In genomic region chr1:158285756-158286241, GRCh38 we compare ENCODE assay signal across 10 cellular contexts. TPM values are rescaled to one million over a fixed set of nuclear protein-coding genes. Genes with fewer than 3 reads are reported as not detected.
DNase-seq lines count a peak whose midpoint lies in the region; ATAC-seq, FAIRE-seq and TF ChIP-seq lines count a peak whose summit lies in the region.
"Had no signal": no experiment of that assay in that cellular context is flagged by ENCODE, and none has a peak within 500 bp of the region (broad histone marks: within the 10 kb centered on the region; RNA-seq: fewer than 3 reads in every experiment).

No MANE protein-coding gene starts in this region.

- CTCF ChIA-PET in activated CD8-positive, alpha-beta memory T cell treated with anti-CD3 and anti-CD28 coated beads, Interleukin-2, amount 10 ng/mL, durations not matched to agents 7 days and 5 days (lab: Charles Lee) = no interaction called here
- CTCF ChIA-PET in endothelial cell of umbilical vein (lab: Charles Lee) = no interaction called here

- no peaks in the 10 kb centered on the region for H3K9me1 ChIP-seq in endothelial cell of umbilical vein (replicated peaks; ENCODE audit: control insufficient read depth, extremely low read depth, insufficient read depth, low read length)

- no peak overlapping the region for H3K56ac ChIP-seq in H9 (ENCODE audit: insufficient read length, low read depth, low read length)

- H2BK20ac ChIP-seq in H9 (ENCODE audit: low read depth, low read length, poor library complexity, severe bottlenecking) = no peak overlapping the region

- no peak overlapping the region for H2BK12ac ChIP-seq in H9 (ENCODE audit: insufficient read length, low read depth, low read length)

- peaks cover 17% of the 10 kb centered on the region for H3K27me3 Mint-ChIP-seq in activated CD8-positive, alpha-beta memory T cell treated with anti-CD3 and anti-CD28 coated beads, Interleukin-2, amount 10 ng/mL, durations not matched to agents 7 days and 5 days
- no peaks in the 10 kb centered on the region for H3K27me3 Mint-ChIP-seq in stimulated activated memory B cell treated with anti-CD40 and anti-IgM and Interleukin-4, amounts not matched to agents 10 μg/mL and 1 μg/mL and 100 μg/mL, for 72 hours
- H3K27me3 Mint-ChIP-seq in H9 (ENCODE audit: low read depth) = no peaks in the 10 kb centered on the region; the same call in 1 of the 2 replicates

- H3T11ph ChIP-seq in H9 (ENCODE audit: low read length) = no peak overlapping the region

- H3K36me3 Mint-ChIP-seq in activated CD8-positive, alpha-beta memory T cell treated with anti-CD3 and anti-CD28 coated beads, Interleukin-2, amount 10 ng/mL, durations not matched to agents 7 days and 5 days = no peaks in the 10 kb centered on the region
- H3K36me3 Mint-ChIP-seq in stimulated activated memory B cell treated with anti-CD40 and anti-IgM and Interleukin-4, amounts not matched to agents 10 μg/mL and 1 μg/mL and 100 μg/mL, for 72 hours = peaks cover 16% of the 10 kb centered on the region
- H3K36me3 Mint-ChIP-seq in H9 (ENCODE audit: insufficient read depth in 1 of 3, low read depth in 3 of 3) = peaks cover 3 to 17% (median 3%) of the 10 kb centered on the region in 3 experiments; a peak in 6 of 7 replicates

- H3K23me2 ChIP-seq in H9 (ENCODE audit: insufficient read length, low read depth, low read length, poor library complexity, severe bottlenecking) = no peaks in the 10 kb centered on the region

- no peak overlapping the region for H3K4me3 Mint-ChIP-seq in activated CD8-positive, alpha-beta memory T cell treated with anti-CD3 and anti-CD28 coated beads, Interleukin-2, amount 10 ng/mL, durations not matched to agents 7 days and 5 days
- H3K4me3 Mint-ChIP-seq in stimulated activated memory B cell treated with anti-CD40 and anti-IgM and Interleukin-4, amounts not matched to agents 10 μg/mL and 1 μg/mL and 100 μg/mL, for 72 hours = peak overlapping the region; percentile 61
- no peak overlapping the region for H3K4me3 Mint-ChIP-seq in H9

- no peak overlapping the region for H2BK15ac ChIP-seq in H9 (ENCODE audit: low read depth, low read length)

- H3K79me2 ChIP-seq in endothelial cell of umbilical vein (ENCODE audit: control insufficient read depth, insufficient read depth, low read length) = no peaks in the 10 kb centered on the region
- H3K79me2 ChIP-seq in H9 (ENCODE audit: insufficient read depth, low read length) = no peaks in the 10 kb centered on the region

- no peaks in the 10 kb centered on the region for H3K36me3 ChIP-seq in endothelial cell of umbilical vein (ENCODE audit: control insufficient read depth in 2 of 2, extremely low read depth in 1 of 2, insufficient read depth in 2 of 2, low read length in 2 of 2)

- H3K9ac ChIP-seq in endothelial cell of umbilical vein (replicated peaks; ENCODE audit: extremely low read depth, insufficient read depth, low read length) = no peak overlapping the region
- H3K9ac ChIP-seq in H9 (ENCODE audit: extremely low read depth, insufficient read length, low read length) = no peak overlapping the region

- H3K9me3 ChIP-seq in endothelial cell of umbilical vein (replicated peaks; ENCODE audit: control insufficient read depth, insufficient read depth, low read length) (no peaks in the 10 kb centered on the region), H9 (ENCODE audit: control insufficient read depth, low read depth, low read length) (no peaks in the 10 kb centered on the region)

- H2AFZ ChIP-seq in endothelial cell of umbilical vein (ENCODE audit: low read depth, low read length) (no peak overlapping the region), H9 (ENCODE audit: low read length) (no peak overlapping the region)

- H3K23ac ChIP-seq in H9 (ENCODE audit: insufficient read length, low read depth, low read length) = no peak overlapping the region

- H3K9me3 Mint-ChIP-seq in activated CD8-positive, alpha-beta memory T cell treated with anti-CD3 and anti-CD28 coated beads, Interleukin-2, amount 10 ng/mL, durations not matched to agents 7 days and 5 days (ENCODE audit: low read depth) = no peaks in the 10 kb centered on the region
- H3K9me3 Mint-ChIP-seq in stimulated activated memory B cell treated with anti-CD40 and anti-IgM and Interleukin-4, amounts not matched to agents 10 μg/mL and 1 μg/mL and 100 μg/mL, for 72 hours = peaks cover 7% of the 10 kb centered on the region
- peaks cover 14 to 18% of the 10 kb centered on the region in 2 experiments for H3K9me3 Mint-ChIP-seq in H9

- no peak for FAIRE-seq in endothelial cell of umbilical vein (lab: Jason Lieb, UNC)

- H3K27me3 ChIP-seq in endothelial cell of umbilical vein (ENCODE audit: control insufficient read depth in 2 of 2, insufficient read depth in 2 of 2, low read length in 2 of 2) = no peaks in the 10 kb centered on the region
- no peaks in the 10 kb centered on the region for H3K27me3 ChIP-seq in H9 (ENCODE audit: insufficient read depth, low read length)

- DNase-seq in activated CD8-positive, alpha-beta memory T cell treated with anti-CD3 and anti-CD28 coated beads, Interleukin-2, amount 10 ng/mL, durations not matched to agents 7 days and 5 days = no peak
- no peak for DNase-seq in activated CD8-positive, alpha-beta memory T cell treated with anti-CD3 and anti-CD28 coated beads, Interleukin-2, amount 50 U/mL, for 48 hours
- DNase-seq in NAMALWA (ENCODE audit: low spot score) = peak; percentile 90
- peak; percentile 2 for DNase-seq in endothelial cell of umbilical vein (ENCODE audit: low read depth, low spot score)
- no peak for DNase-seq in NCI-H1092 (lab: John Stamatoyannopoulos, UW)
- DNase-seq in H9 = no peak

- no peak overlapping the region for H4K5ac ChIP-seq in H9 (ENCODE audit: insufficient read length, low read depth, low read length)

- no peak overlapping the region for H3K14ac ChIP-seq in H9 (ENCODE audit: insufficient read depth, low read length)

- H3K27ac ChIP-seq in endothelial cell of umbilical vein (ENCODE audit: insufficient read depth, low read depth, low read length) (no peak overlapping the region), H9 (ENCODE audit: insufficient read length, low read depth, low read length) (no peak overlapping the region)

- intact Hi-C loops in endothelial cell of umbilical vein (cut with micrococcal nuclease) = no loop called here

- no peak overlapping the region for H4K8ac ChIP-seq in H9 (replicated peaks; ENCODE audit: insufficient read length, low read depth, low read length)

- H3K27ac Mint-ChIP-seq in activated CD8-positive, alpha-beta memory T cell treated with anti-CD3 and anti-CD28 coated beads, Interleukin-2, amount 10 ng/mL, durations not matched to agents 7 days and 5 days = peak overlapping the region; percentile 27
- peak overlapping the region; percentile 72 for H3K27ac Mint-ChIP-seq in stimulated activated memory B cell treated with anti-CD40 and anti-IgM and Interleukin-4, amounts not matched to agents 10 μg/mL and 1 μg/mL and 100 μg/mL, for 72 hours
- no peak overlapping the region for H3K27ac Mint-ChIP-seq in H9

- no peak overlapping the region for H3K4me3 ChIP-seq in endothelial cell of umbilical vein (replicated peaks in 1 of 3; ENCODE audit: insufficient read depth in 1 of 3, low read depth in 1 of 3, low read length in 3 of 3)

- no CpG with 5 or more reads among the region's 7 CpGs for WGBS in H9 (ENCODE audit: extremely low coverage, insufficient read length, low lambda C conversion rate)

- H3K79me1 ChIP-seq in H9 (ENCODE audit: insufficient read depth, low read depth, low read length, poor library complexity, severe bottlenecking) = no peaks in the 10 kb centered on the region

- no peak overlapping the region for H2AK5ac ChIP-seq in H9 (ENCODE audit: insufficient read length, low read length)

- dilution Hi-C loops in endothelial cell of umbilical vein (cut with MboI; ENCODE audit: extremely low pct_ligation_motif_present, low sequenced_read_pairs) = no loop called here

- H3K4ac ChIP-seq in H9 (ENCODE audit: low read depth, low read length) = no peak overlapping the region

- no peak overlapping the region for H3K4me2 ChIP-seq in endothelial cell of umbilical vein (ENCODE audit: insufficient read depth, low read length)
- H3K4me2 ChIP-seq in H9 (ENCODE audit: insufficient read depth, insufficient read length, low read length) = no peak overlapping the region

- no peak overlapping the region for H3K18ac ChIP-seq in H9 (ENCODE audit: insufficient read length, low read depth, low read length)

- peak; percentile 33 for ATAC-seq in activated CD8-positive, alpha-beta memory T cell treated with anti-CD3 and anti-CD28 coated beads, Interleukin-2, amount 10 ng/mL, durations not matched to agents 7 days and 5 days
- peak; percentile 66 for ATAC-seq in HG02642 (IDR thresholded peaks at IDR 0.05; ENCODE audit: poor library complexity, unreplicated experiment)
- peak; percentile 88 for ATAC-seq in stimulated activated memory B cell treated with anti-CD40 and anti-IgM and Interleukin-4, amounts not matched to agents 10 μg/mL and 1 μg/mL and 100 μg/mL, for 72 hours

- H4K20me1 ChIP-seq in endothelial cell of umbilical vein (replicated peaks; ENCODE audit: control insufficient read depth, extremely low read depth, insufficient read depth, low read length) (no peaks in the 10 kb centered on the region), H9 (ENCODE audit: control insufficient read depth, insufficient read depth, insufficient read length) (no peaks in the 10 kb centered on the region)

- H3K4me1 Mint-ChIP-seq in activated CD8-positive, alpha-beta memory T cell treated with anti-CD3 and anti-CD28 coated beads, Interleukin-2, amount 10 ng/mL, durations not matched to agents 7 days and 5 days = peaks cover 14% of the 10 kb centered on the region
- peaks cover 52% of the 10 kb centered on the region for H3K4me1 Mint-ChIP-seq in stimulated activated memory B cell treated with anti-CD40 and anti-IgM and Interleukin-4, amounts not matched to agents 10 μg/mL and 1 μg/mL and 100 μg/mL, for 72 hours
- peaks cover 5 to 6% of the 10 kb centered on the region in 2 experiments; a peak in 3 of 4 replicates for H3K4me1 Mint-ChIP-seq in H9

- POLR2A ChIA-PET in endothelial cell of umbilical vein (lab: Charles Lee) = no interaction called here

- H3K4me1 ChIP-seq in endothelial cell of umbilical vein (ENCODE audit: control insufficient read depth, extremely low read depth, insufficient read depth, low read length) = no peaks in the 10 kb centered on the region
- H3K4me1 ChIP-seq in H9 (ENCODE audit: insufficient read depth, low read length) = no peaks in the 10 kb centered on the region

- H2BK120ac ChIP-seq in H9 (ENCODE audit: low read depth, low read length, poor library complexity, severe bottlenecking) = no peak overlapping the region

- TF ChIP-seq CTCF in endothelial cell of umbilical vein (IDR thresholded peaks at IDR 0.05; ENCODE audit: extremely low read depth in 1 of 2, insufficient read depth in 1 of 2, low read depth in 1 of 2, low read length in 2 of 2) (no peak), H9 (conservative IDR thresholded peaks at IDR 0.05) (no peak)

- no TSS peak for BruUV-seq in endothelial cell of umbilical vein (replicated peaks; lab: Mats Ljungman, UMichigan)

- no peak overlapping the region for H4K91ac ChIP-seq in H9 (ENCODE audit: insufficient read length, low read depth, low read length)

- H2BK5ac ChIP-seq in H9 (ENCODE audit: insufficient read length, low read length) = no peak overlapping the region

- TF ChIP-seq POLR2A in endothelial cell of umbilical vein (IDR thresholded peaks at IDR 0.05; ENCODE audit: low read depth, low read length) = no peak

RNA-seq across cellular contexts. Expression of gene CD1C, which starts 3.9 kb away (rescaled TPM):
- not detected for total RNA-seq in activated CD8-positive, alpha-beta memory T cell treated with anti-CD3 and anti-CD28 coated beads, Interleukin-2, amount 10 ng/mL, durations not matched to agents 7 days and 5 days
- total RNA-seq in endothelial cell of umbilical vein = not detected in 2 replicates
- polyA plus RNA-seq in endothelial cell of umbilical vein = not detected in 2 replicates
- polyA plus RNA-seq in endothelial cell of umbilical vein (2011; cell fraction: cytosol; rRNA removed) = not detected in 2 replicates
- not detected in 2 replicates for polyA plus RNA-seq in endothelial cell of umbilical vein (2011; cell fraction: nucleus; rRNA removed)
- polyA plus RNA-seq in endothelial cell of umbilical vein (2012) = not detected in 2 replicates
- not detected in 2 replicates for polyA minus RNA-seq in endothelial cell of umbilical vein
- polyA minus RNA-seq in endothelial cell of umbilical vein (2011; cell fraction: cytosol; rRNA and poly(A)+ RNA removed) = not detected
- polyA minus RNA-seq in endothelial cell of umbilical vein (2011; cell fraction: nucleus; rRNA and poly(A)+ RNA removed) = not detected in 2 replicates
- not detected in 2 replicates for total RNA-seq in H9 (2021)
- total RNA-seq: lung microvascular endothelial cell had no signal
- polyA plus RNA-seq: BJ had no signal

RNA-seq across cellular contexts. Expression of gene CD1A, which starts 31.6 kb away (rescaled TPM):
- total RNA-seq in activated CD8-positive, alpha-beta memory T cell treated with anti-CD3 and anti-CD28 coated beads, Interleukin-2, amount 10 ng/mL, durations not matched to agents 7 days and 5 days = not detected
- total RNA-seq in endothelial cell of umbilical vein (not detected in 2 replicates), H9 (2021) (not detected in 2 replicates)
- polyA plus RNA-seq in endothelial cell of umbilical vein = not detected in 2 replicates
- polyA plus RNA-seq in endothelial cell of umbilical vein (2011; cell fraction: cytosol; rRNA removed) = not detected in 2 replicates
- not detected in 2 replicates for polyA plus RNA-seq in endothelial cell of umbilical vein (2011; cell fraction: nucleus; rRNA removed)
- polyA plus RNA-seq in endothelial cell of umbilical vein (2012) = not detected in 2 replicates
- not detected in 2 replicates for polyA minus RNA-seq in endothelial cell of umbilical vein
- not detected for polyA minus RNA-seq in endothelial cell of umbilical vein (2011; cell fraction: cytosol; rRNA and poly(A)+ RNA removed)
- polyA minus RNA-seq in endothelial cell of umbilical vein (2011; cell fraction: nucleus; rRNA and poly(A)+ RNA removed) = not detected in 2 replicates
- total RNA-seq: lung microvascular endothelial cell had no signal
- polyA plus RNA-seq: BJ had no signal

RNA-seq across cellular contexts. Expression of gene CD1B, which starts 45.5 kb away (rescaled TPM):
- total RNA-seq in activated CD8-positive, alpha-beta memory T cell treated with anti-CD3 and anti-CD28 coated beads, Interleukin-2, amount 10 ng/mL, durations not matched to agents 7 days and 5 days = not detected
- not detected in 2 replicates for total RNA-seq in endothelial cell of umbilical vein
- polyA plus RNA-seq in endothelial cell of umbilical vein = not detected in 2 replicates
- not detected in 2 replicates for polyA plus RNA-seq in endothelial cell of umbilical vein (2011; cell fraction: cytosol; rRNA removed)
- not detected in 2 replicates for polyA plus RNA-seq in endothelial cell of umbilical vein (2011; cell fraction: nucleus; rRNA removed)
- polyA plus RNA-seq in endothelial cell of umbilical vein (2012) = not detected in 2 replicates
- polyA minus RNA-seq in endothelial cell of umbilical vein = not detected in 2 replicates
- polyA minus RNA-seq in endothelial cell of umbilical vein (2011; cell fraction: cytosol; rRNA and poly(A)+ RNA removed) = not detected
- polyA minus RNA-seq in endothelial cell of umbilical vein (2011; cell fraction: nucleus; rRNA and poly(A)+ RNA removed) = not detected in 2 replicates
- total RNA-seq in H9 (2021) = not detected in 2 replicates
- total RNA-seq: lung microvascular endothelial cell had no signal
- polyA plus RNA-seq: BJ had no signal

Comparison
In these comparisons a context has a peak if more than half of its experiments do, and no peak if none do; other contexts are left out.
1. ATAC-seq: peak in every context shown above with its lines; median percentile 88 in stimulated activated memory B cell treated with anti-CD40 and anti-IgM and Interleukin-4, amounts not matched to agents 10 μg/mL and 1 μg/mL and 100 μg/mL, for 72 hours; 66 in HG02642; 33 in activated CD8-positive, alpha-beta memory T cell treated with anti-CD3 and anti-CD28 coated beads, Interleukin-2, amount 10 ng/mL, durations not matched to agents 7 days and 5 days.
2. DNase-seq: peak in NAMALWA (single experiment) and endothelial cell of umbilical vein (single experiment); none in activated CD8-positive, alpha-beta memory T cell treated with anti-CD3 and anti-CD28 coated beads, Interleukin-2, amount 10 ng/mL, durations not matched to agents 7 days and 5 days (single experiment), activated CD8-positive, alpha-beta memory T cell treated with anti-CD3 and anti-CD28 coated beads, Interleukin-2, amount 50 U/mL, for 48 hours (single experiment), NCI-H1092 (single experiment) and H9 (single experiment).
3. H3K27ac Mint-ChIP-seq: peak in activated CD8-positive, alpha-beta memory T cell treated with anti-CD3 and anti-CD28 coated beads, Interleukin-2, amount 10 ng/mL, durations not matched to agents 7 days and 5 days (single experiment) and stimulated activated memory B cell treated with anti-CD40 and anti-IgM and Interleukin-4, amounts not matched to agents 10 μg/mL and 1 μg/mL and 100 μg/mL, for 72 hours (single experiment); none in H9 (0 of 3).